Comparison of ENCODE assay signal across 12 cellular contexts in genomic region chr11:128450882-128451647, GRCh38.
DNase-seq lines count a peak whose midpoint lies in the region; ATAC-seq and TF ChIP-seq lines count a peak whose summit lies in the region.
"Had no signal": no experiment of that assay in that cellular context is flagged by ENCODE, and none has a peak within 500 bp of the region (broad histone marks: within the 10 kb centered on the region; RNA-seq: fewer than 3 reads in every experiment).

No MANE protein-coding gene starts in this region.

- POLR2A ChIA-PET in activated CD8-positive, alpha-beta T cell treated with anti-CD3 and anti-CD28 coated beads, Interleukin-2, amount 10 ng/mL, durations not matched to agents 7 days and 5 days (lab: Charles Lee) = interaction anchor here (0.7 kb wide), 1 partner anchor 149 kb away, joined by 4 read pairs; no protein-coding TSS in a partner anchor

- CTCF ChIA-PET in activated CD8-positive, alpha-beta T cell treated with anti-CD3 and anti-CD28 coated beads, Interleukin-2, amount 10 ng/mL, durations not matched to agents 7 days and 5 days (lab: Charles Lee) = interaction anchor here (2.1 kb wide), 1 partner anchor 161 kb away, joined by 10 read pairs; no protein-coding TSS in a partner anchor

- ATAC-seq in GM18868 (IDR thresholded peaks at IDR 0.05; ENCODE audit: unreplicated experiment) (peak; percentile 32), GM19023 (IDR thresholded peaks at IDR 0.05; ENCODE audit: unreplicated experiment) (no peak), omental fat pad (ENCODE audit: low FRiP score) (no peak)
- no peak for ATAC-seq in activated CD8-positive, alpha-beta T cell treated with anti-CD3 and anti-CD28 coated beads, Interleukin-2, amount 10 ng/mL, durations not matched to agents 7 days and 5 days

- DNase-seq in activated CD8-positive, alpha-beta T cell treated with anti-CD3 and anti-CD28 coated beads, Interleukin-2, amount 10 ng/mL, durations not matched to agents 7 days and 5 days = no peak
- DNase-seq in fibroblast of the aortic adventitia (ENCODE audit: low read depth) (no peak), omental fat pad (ENCODE audit: low spot score) (no peak), kidney tubule cell (ENCODE audit: low spot score) (no peak)
- DNase-seq in activated CD4-positive, alpha-beta T cell treated with anti-CD3 and anti-CD28 coated beads for 1 hour = no peak
- DNase-seq: activated CD4-positive, alpha-beta memory T cell treated with anti-CD3 and anti-CD28 coated beads, Interleukin-2, amount 10 ng/mL, durations not matched to agents 7 days and 5 days; erythroblast; islet precursor cell; NCI-H82 had no signal

- TF ChIP-seq CTCF in fibroblast of the aortic adventitia (IDR thresholded peaks at IDR 0.05; ENCODE audit: insufficient read depth, low read length) (no peak), omental fat pad (IDR thresholded peaks at IDR 0.05) (no peak)

- H3K4me3 ChIP-seq in fibroblast of the aortic adventitia (ENCODE audit: low read depth, low read length) = peak overlapping the region; percentile 4
- peak overlapping the region in 2 of 7 experiments; percentile 1 to 24 for H3K4me3 ChIP-seq in skin epidermis

- H3K36me3 Mint-ChIP-seq in activated CD8-positive, alpha-beta T cell treated with anti-CD3 and anti-CD28 coated beads, Interleukin-2, amount 10 ng/mL, durations not matched to agents 7 days and 5 days (ENCODE audit: low read depth) = peaks cover 51% of the 10 kb centered on the region

- H3K27ac Mint-ChIP-seq in activated CD8-positive, alpha-beta T cell treated with anti-CD3 and anti-CD28 coated beads, Interleukin-2, amount 10 ng/mL, durations not matched to agents 7 days and 5 days = peak overlapping the region; percentile 34
- H3K27ac Mint-ChIP-seq: activated CD4-positive, alpha-beta memory T cell treated with anti-CD3 and anti-CD28 coated beads, Interleukin-2, amount 10 ng/mL, durations not matched to agents 7 days and 5 days had no signal

- peaks cover 12% of the 10 kb centered on the region for H3K9me3 Mint-ChIP-seq in activated CD8-positive, alpha-beta T cell treated with anti-CD3 and anti-CD28 coated beads, Interleukin-2, amount 10 ng/mL, durations not matched to agents 7 days and 5 days (ENCODE audit: insufficient read depth)
- H3K9me3 Mint-ChIP-seq: activated CD4-positive, alpha-beta memory T cell treated with anti-CD3 and anti-CD28 coated beads, Interleukin-2, amount 10 ng/mL, durations not matched to agents 7 days and 5 days had no signal

- peaks cover 60% of the 10 kb centered on the region for H3K4me1 Mint-ChIP-seq in activated CD8-positive, alpha-beta T cell treated with anti-CD3 and anti-CD28 coated beads, Interleukin-2, amount 10 ng/mL, durations not matched to agents 7 days and 5 days (ENCODE audit: low read depth)

- peak overlapping the region in 15 of 21 experiments; percentile 36 to 75 (median 62) for H3K27ac ChIP-seq in skin epidermis

- no peak overlapping the region for H3K4me3 Mint-ChIP-seq in activated CD8-positive, alpha-beta T cell treated with anti-CD3 and anti-CD28 coated beads, Interleukin-2, amount 10 ng/mL, durations not matched to agents 7 days and 5 days
- H3K4me3 Mint-ChIP-seq: activated CD4-positive, alpha-beta memory T cell treated with anti-CD3 and anti-CD28 coated beads, Interleukin-2, amount 10 ng/mL, durations not matched to agents 7 days and 5 days had no signal

- no peaks in the 10 kb centered on the region for H3K27me3 Mint-ChIP-seq in activated CD8-positive, alpha-beta T cell treated with anti-CD3 and anti-CD28 coated beads, Interleukin-2, amount 10 ng/mL, durations not matched to agents 7 days and 5 days (ENCODE audit: low read depth)
- H3K27me3 Mint-ChIP-seq: activated CD4-positive, alpha-beta memory T cell treated with anti-CD3 and anti-CD28 coated beads, Interleukin-2, amount 10 ng/mL, durations not matched to agents 7 days and 5 days had no signal
